Comparison of ENCODE assay signal across 21 cellular contexts in the genomic region with DNA sequence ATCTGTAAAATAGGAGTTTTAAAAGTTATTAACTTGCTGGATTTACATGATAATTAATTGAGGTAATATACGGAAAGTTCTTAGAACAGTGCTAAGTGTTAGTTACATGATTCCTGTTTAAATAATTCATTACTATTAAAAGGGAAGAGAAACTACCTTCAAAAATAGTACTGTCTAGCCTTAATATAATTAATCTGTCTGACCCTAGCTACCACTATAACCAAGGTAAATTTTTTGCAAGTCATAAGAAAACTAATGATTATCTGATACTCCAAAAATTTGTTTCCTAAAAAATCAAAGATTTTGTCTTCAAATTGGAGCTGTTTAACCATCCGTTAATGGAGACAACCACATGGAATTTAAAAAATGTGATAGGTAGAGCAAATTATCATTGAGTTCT.
A peak's percentile ranks its signal among the peaks of the same experiment; 100 is the strongest.
DNase-seq lines count a peak whose midpoint lies in the region; ATAC-seq, FAIRE-seq and TF ChIP-seq lines count a peak whose summit lies in the region.
"Had no signal": no experiment of that assay in that cellular context is flagged by ENCODE, and none has a peak within 500 bp of the region (broad histone marks: within the 10 kb centered on the region; RNA-seq: fewer than 3 reads in every experiment).

No MANE protein-coding gene starts in this region.

- no peaks in the 10 kb centered on the region for H3K36me3 Mint-ChIP-seq in HFFc6 (ENCODE audit: low read depth)
- H3K36me3 Mint-ChIP-seq: CD8-positive, alpha-beta T cell had no signal

- peak; percentile 41 for FAIRE-seq in GM18507 (lab: Jason Lieb, UNC)
- FAIRE-seq: A204.1, D721Med, G401.6, GM12892 had no signal

- no peaks in the 10 kb centered on the region for H3K27me3 Mint-ChIP-seq in HFFc6 (ENCODE audit: insufficient read depth)
- H3K27me3 Mint-ChIP-seq: B cell; CD4-positive, alpha-beta T cell had no signal

- H3K4me1 ChIP-seq in OCI-LY3 (ENCODE audit: low read length): peaks cover 13% of the 10 kb centered on the region
- H3K4me1 ChIP-seq: BLaER1 treated with 17β-estradiol and CSF1 and Interleukin-3, amounts not matched to agents 10 nM and 100 nM; Caco-2 had no signal

- no peaks in the 10 kb centered on the region for H3K27me3 ChIP-seq in OCI-LY3 (ENCODE audit: low read depth, low read length)
- H3K27me3 ChIP-seq: BLaER1 treated with 17β-estradiol and CSF1 and Interleukin-3, amounts not matched to agents 10 nM and 100 nM had no signal

- H3K9me3 Mint-ChIP-seq in HFFc6: peaks cover 39% of the 10 kb centered on the region

- no peak for ATAC-seq in GM19397 (IDR thresholded peaks at IDR 0.05; ENCODE audit: unreplicated experiment)
- ATAC-seq: CD8-positive, alpha-beta T cell had no signal

- DNase-seq in GM18507 (ENCODE audit: extremely low spot score, insufficient read length, low read depth) (no peak), kidney glomerular epithelial cell (lab: John Stamatoyannopoulos, UW) (peak; percentile 1), RKO (ENCODE audit: low spot score) (no peak), HFFc6 (no peak)
- DNase-seq: 8988T; AML-193; Caco-2; Calu3; CD4-positive, alpha-beta T cell; CD8-positive, alpha-beta T cell; DMS79 treated with DMSO at 0.1 percent for 48 hours; GF-D8 had no signal

- no peak overlapping the region for H3K4me3 Mint-ChIP-seq in HFFc6
- H3K4me3 Mint-ChIP-seq: B cell; CD4-positive, alpha-beta T cell; CD8-positive, alpha-beta T cell had no signal

- H2AFZ ChIP-seq in OCI-LY3 (ENCODE audit: low read depth, low read length): no peak overlapping the region

- H3K36me3 ChIP-seq in OCI-LY3 (replicated peaks; ENCODE audit: low read depth, low read length): no peaks in the 10 kb centered on the region
- H3K36me3 ChIP-seq: BLaER1 treated with 17β-estradiol and CSF1 and Interleukin-3, amounts not matched to agents 10 nM and 100 nM had no signal

- H3K79me2 ChIP-seq in OCI-LY3 (ENCODE audit: low read length): no peaks in the 10 kb centered on the region

- no peak overlapping the region for H3K9ac ChIP-seq in OCI-LY3 (ENCODE audit: low read length)
- H3K9ac ChIP-seq: BLaER1 treated with 17β-estradiol and CSF1 and Interleukin-3, amounts not matched to agents 10 nM and 100 nM had no signal

- TF ChIP-seq CTCF in OCI-LY3 (IDR thresholded peaks at IDR 0.05; ENCODE audit: low read depth, low read length) (no peak), HFFc6 (IDR thresholded peaks at IDR 0.05) (no peak)

- H3K4me1 Mint-ChIP-seq in HFFc6 (ENCODE audit: low read depth): no peaks in the 10 kb centered on the region
- H3K4me1 Mint-ChIP-seq: B cell had no signal

- no peak overlapping the region for H3K27ac Mint-ChIP-seq in HFFc6
- H3K27ac Mint-ChIP-seq: B cell; CD4-positive, alpha-beta T cell; CD8-positive, alpha-beta T cell had no signal

- H3K4me2 ChIP-seq in OCI-LY3 (ENCODE audit: low read length): peak overlapping the region; percentile 18; the same call in 1 of the 2 replicates
- H3K4me2 ChIP-seq: BLaER1 treated with 17β-estradiol and CSF1 and Interleukin-3, amounts not matched to agents 10 nM and 100 nM had no signal

- 0 out of 2 replicates have a peak, but pooled peaks cover 2% of the 10 kb centered on the region for H3K9me3 ChIP-seq in OCI-LY3 (ENCODE audit: insufficient read depth, low read length)
- H3K9me3 ChIP-seq: Caco-2 had no signal

- no peak overlapping the region for H3K27ac ChIP-seq in OCI-LY3 (ENCODE audit: low read length)
- H3K27ac ChIP-seq: BLaER1 treated with 17β-estradiol and CSF1 and Interleukin-3, amounts not matched to agents 10 nM and 100 nM; C4-2B had no signal

- H4K20me1 ChIP-seq in OCI-LY3 (ENCODE audit: insufficient read depth, low read length): no peaks in the 10 kb centered on the region
- H4K20me1 ChIP-seq: BLaER1 treated with 17β-estradiol and CSF1 and Interleukin-3, amounts not matched to agents 10 nM and 100 nM had no signal

- no peak overlapping the region for H3K4me3 ChIP-seq in OCI-LY3 (ENCODE audit: low read length)
- H3K4me3 ChIP-seq: BLaER1 treated with 17β-estradiol and CSF1 and Interleukin-3, amounts not matched to agents 10 nM and 100 nM had no signal
